Comparison of ENCODE assay signal across 22 cellular contexts in genomic region chr1:178470411-178470960, GRCh38. TPM values are rescaled to one million over a fixed set of nuclear protein-coding genes. Genes with fewer than 3 reads are reported as not detected.
DNase-seq lines count a peak whose midpoint lies in the region; ATAC-seq and TF ChIP-seq lines count a peak whose summit lies in the region.
"Had no signal": no experiment of that assay in that cellular context is flagged by ENCODE, and none has a peak within 500 bp of the region (broad histone marks: within the 10 kb centered on the region; RNA-seq: fewer than 3 reads in every experiment).

No MANE protein-coding gene starts in this region.

- peaks cover 15 to 16% of the 10 kb centered on the region in 2 donors for H3K27me3 Mint-ChIP-seq in CD4-positive, alpha-beta memory T cell

- H3K27ac Mint-ChIP-seq in CD4-positive, alpha-beta memory T cell, result no peak overlapping the region
- H3K27ac Mint-ChIP-seq: activated naive CD8-positive, alpha-beta T cell treated with anti-CD3 and anti-CD28 coated beads, Interleukin-2, amount 10 ng/mL, durations not matched to agents 7 days and 5 days had no signal

- no peak overlapping the region for H3K4me3 ChIP-seq in cardiac muscle cell
- H3K4me3 ChIP-seq in body of pancreas, result no peak overlapping the region
- H3K4me3 ChIP-seq in lower lobe of right lung, result no peak overlapping the region
- H3K4me3 ChIP-seq in upper lobe of right lung, result no peak overlapping the region
- H3K4me3 ChIP-seq in CD4-positive, alpha-beta memory T cell (ENCODE audit: low read length in 2 of 2), result no peak overlapping the region
- H3K4me3 ChIP-seq: gastrocnemius medialis, GM12878 had no signal

- H3K36me3 ChIP-seq in cardiac muscle cell (peaks cover 28% of the 10 kb centered on the region), body of pancreas (replicated peaks in 1 of 2; ENCODE audit: insufficient read depth in 1 of 2, low read depth in 2 of 2) (no peaks in the 10 kb centered on the region), lower lobe of right lung (peaks cover 79% of the 10 kb centered on the region), upper lobe of right lung (peaks cover 47% of the 10 kb centered on the region)
- H3K36me3 ChIP-seq in CD4-positive, alpha-beta memory T cell (ENCODE audit: insufficient read depth, low read length), result no peaks in the 10 kb centered on the region
- H3K36me3 ChIP-seq: neutrophil had no signal

- H3K4me1 ChIP-seq in cardiac muscle cell (ENCODE audit: low read depth) (no peaks in the 10 kb centered on the region), body of pancreas (peaks cover 6% of the 10 kb centered on the region), lower lobe of right lung (no peaks in the 10 kb centered on the region), upper lobe of right lung (no peaks in the 10 kb centered on the region)
- H3K4me1 ChIP-seq in CD4-positive, alpha-beta memory T cell (ENCODE audit: insufficient read depth, low read length), result no peaks in the 10 kb centered on the region
- H3K4me1 ChIP-seq: gastrocnemius medialis had no signal

- 63 to 68% methylated on average over 5 of the region's 5 CpGs for WGBS in body of pancreas, 2 donors

- peak in 1 of 2 donors; percentile 11 for DNase-seq in cardiac muscle cell (ENCODE audit: low read depth in 1 of 2, low spot score in 1 of 2)
- DNase-seq in Right ventricle myocardium superior, result no peak
- DNase-seq in body of pancreas, result peak in 2 of 4 donors; percentile 36 to 39
- DNase-seq in lower lobe of right lung, result no peak
- no peak for DNase-seq in upper lobe of right lung
- DNase-seq in COR-L47 (lab: John Stamatoyannopoulos, UW), result no peak
- no peak for DNase-seq in MV-4-11 (lab: John Stamatoyannopoulos, UW)
- no peak for DNase-seq in CD4-positive, alpha-beta memory T cell
- DNase-seq: activated CD4-positive, alpha-beta T cell treated with anti-CD3 and anti-CD28 coated beads, Interleukin-2, amount 50 U/mL, for 48 hours; activated naive CD8-positive, alpha-beta T cell treated with anti-CD3 and anti-CD28 coated beads, Interleukin-2, amount 10 ng/mL, durations not matched to agents 7 days and 5 days; activated T-cell treated with anti-CD3 and anti-CD28 coated beads, Interleukin-2, amount 50 U/mL, for 4 hours; gastrocnemius medialis; H9; NCI-H2171; stimulated activated CD4-positive, alpha-beta T cell treated with anti-CD3 and anti-CD28 coated beads, Interleukin-4, amount 100 ng/mL, for 4 hours had no signal

- no peaks in the 10 kb centered on the region for H3K9me3 ChIP-seq in cardiac muscle cell (ENCODE audit: low read depth)
- H3K9me3 ChIP-seq in body of pancreas, result no peaks in the 10 kb centered on the region
- H3K9me3 ChIP-seq in lower lobe of right lung, result no peaks in the 10 kb centered on the region
- no peaks in the 10 kb centered on the region for H3K9me3 ChIP-seq in upper lobe of right lung
- no peaks in the 10 kb centered on the region for H3K9me3 ChIP-seq in CD4-positive, alpha-beta memory T cell (ENCODE audit: control insufficient read depth in 1 of 2, low read length in 2 of 2)
- H3K9me3 ChIP-seq: gastrocnemius medialis, neutrophil had no signal

- ATAC-seq in Right ventricle myocardium superior (ENCODE audit: poor library complexity) (no peak), body of pancreas (peak; percentile 58), lower lobe of right lung (peak; percentile 82 to 87), upper lobe of right lung (peak; percentile 91)
- ATAC-seq: activated T-cell treated with anti-CD3 and anti-CD28 coated beads, Interleukin-2, amount 50 U/mL, for 4 hours; gastrocnemius medialis; GM12878 had no signal

- POLR2A ChIA-PET in CD4-positive, alpha-beta memory T cell (lab: Charles Lee; ENCODE audit: partially characterized antibody), result no interaction called here

- intact Hi-C loops in Right ventricle myocardium superior (cut with DNase I), result no loop called here
- intact Hi-C loops in body of pancreas (cut with DNase I), result no loop called here
- intact Hi-C loops in lower lobe of right lung (cut with DNase I), result no loop called here
- intact Hi-C loops in upper lobe of right lung (cut with DNase I), result no loop called here
- intact Hi-C loops in CD4-positive, alpha-beta memory T cell (cut with micrococcal nuclease), result no loop called here

- H3K36me3 Mint-ChIP-seq in CD4-positive, alpha-beta memory T cell, result no peaks in the 10 kb centered on the region
- H3K36me3 Mint-ChIP-seq: activated naive CD8-positive, alpha-beta T cell treated with anti-CD3 and anti-CD28 coated beads, Interleukin-2, amount 10 ng/mL, durations not matched to agents 7 days and 5 days had no signal

- H3K27me3 ChIP-seq in cardiac muscle cell (no peaks in the 10 kb centered on the region), body of pancreas (no peaks in the 10 kb centered on the region), lower lobe of right lung (ENCODE audit: low read depth) (no peaks in the 10 kb centered on the region), upper lobe of right lung (no peaks in the 10 kb centered on the region)
- H3K27me3 ChIP-seq in CD4-positive, alpha-beta memory T cell (ENCODE audit: insufficient read depth, low read length), result no peaks in the 10 kb centered on the region
- H3K27me3 ChIP-seq: gastrocnemius medialis, neutrophil had no signal

- no peaks in the 10 kb centered on the region for H3K4me1 Mint-ChIP-seq in CD4-positive, alpha-beta memory T cell
- H3K4me1 Mint-ChIP-seq: activated naive CD8-positive, alpha-beta T cell treated with anti-CD3 and anti-CD28 coated beads, Interleukin-2, amount 10 ng/mL, durations not matched to agents 7 days and 5 days; central memory CD8-positive, alpha-beta T cell had no signal

- CTCF ChIA-PET in CD4-positive, alpha-beta memory T cell (lab: Charles Lee; ENCODE audit: partially characterized antibody), result no interaction called here

- TF ChIP-seq POLR2A in body of pancreas (IDR thresholded peaks at IDR 0.05), result no peak

- H3K27ac ChIP-seq in cardiac muscle cell (peak overlapping the region; percentile 18), body of pancreas (peak overlapping the region in 2 of 4 donors; percentile 58 to 60), lower lobe of right lung (no peak overlapping the region), upper lobe of right lung (no peak overlapping the region)
- no peak overlapping the region for H3K27ac ChIP-seq in CD4-positive, alpha-beta memory T cell (ENCODE audit: low read depth, low read length)
- H3K27ac ChIP-seq: gastrocnemius medialis, neutrophil had no signal

- no peak for TF ChIP-seq CTCF in cardiac muscle cell (IDR thresholded peaks at IDR 0.05; ENCODE audit: low read depth, low read length)
- TF ChIP-seq CTCF in body of pancreas (IDR thresholded peaks at IDR 0.05), result no peak
- no peak for TF ChIP-seq CTCF in lower lobe of right lung (IDR thresholded peaks at IDR 0.05)
- TF ChIP-seq CTCF in upper lobe of right lung (IDR thresholded peaks at IDR 0.05), result no peak

- H3K4me3 Mint-ChIP-seq in CD4-positive, alpha-beta memory T cell, result no peak overlapping the region
- H3K4me3 Mint-ChIP-seq: activated naive CD8-positive, alpha-beta T cell treated with anti-CD3 and anti-CD28 coated beads, Interleukin-2, amount 10 ng/mL, durations not matched to agents 7 days and 5 days; activated T-cell treated with anti-CD3 and anti-CD28 coated beads, Interleukin-2, amount 50 U/mL, for 4 hours; central memory CD8-positive, alpha-beta T cell; H9 had no signal

- H3K9me3 Mint-ChIP-seq in CD4-positive, alpha-beta memory T cell, result no peaks in the 10 kb centered on the region
- H3K9me3 Mint-ChIP-seq: activated naive CD8-positive, alpha-beta T cell treated with anti-CD3 and anti-CD28 coated beads, Interleukin-2, amount 10 ng/mL, durations not matched to agents 7 days and 5 days; activated T-cell treated with anti-CD3 and anti-CD28 coated beads, Interleukin-2, amount 50 U/mL, for 4 hours; central memory CD8-positive, alpha-beta T cell; H9 had no signal

RNA-seq across cellular contexts. Expression of gene CLEC20A, which starts 26.3 kb away (rescaled TPM):
- not detected in 2 replicates for total RNA-seq in cardiac muscle cell
- polyA plus RNA-seq in cardiac muscle cell, result not detected in 2 replicates
- total RNA-seq in Right ventricle myocardium superior, result not detected
- not detected for total RNA-seq in body of pancreas
- total RNA-seq in lower lobe of right lung, result not detected
- total RNA-seq in upper lobe of right lung, result not detected
- not detected for total RNA-seq in CD4-positive, alpha-beta memory T cell
- not detected for polyA plus RNA-seq in CD4-positive, alpha-beta memory T cell
- total RNA-seq: A673; activated naive CD8-positive, alpha-beta T cell treated with anti-CD3 and anti-CD28 coated beads, Interleukin-2, amount 10 ng/mL, durations not matched to agents 7 days and 5 days; activated T-cell treated with anti-CD3 and anti-CD28 coated beads, Interleukin-2, amount 50 U/mL, for 4 hours; G401; gastrocnemius medialis; GM12878; H9; mesenteric fat pad; ureter had no signal
- polyA plus RNA-seq: GM12878 had no signal

RNA-seq across cellular contexts. Expression of gene TEX35, which starts 42.4 kb away (rescaled TPM):
- not detected in 2 replicates for total RNA-seq in cardiac muscle cell
- not detected in 2 replicates for polyA plus RNA-seq in cardiac muscle cell
- total RNA-seq in Right ventricle myocardium superior, result 0.40 TPM
- total RNA-seq in body of pancreas, result not detected
- total RNA-seq in lower lobe of right lung, result not detected
- not detected for total RNA-seq in upper lobe of right lung
- not detected for total RNA-seq in CD4-positive, alpha-beta memory T cell
- polyA plus RNA-seq in CD4-positive, alpha-beta memory T cell, result under 1 TPM in 1 of 2 donors, not detected in 1; 0.16 TPM
- total RNA-seq: A673; activated naive CD8-positive, alpha-beta T cell treated with anti-CD3 and anti-CD28 coated beads, Interleukin-2, amount 10 ng/mL, durations not matched to agents 7 days and 5 days; activated T-cell treated with anti-CD3 and anti-CD28 coated beads, Interleukin-2, amount 50 U/mL, for 4 hours; G401; gastrocnemius medialis; GM12878; H9; mesenteric fat pad; ureter had no signal
- polyA plus RNA-seq: GM12878 had no signal
